8 cellular contexts compared by ENCODE assay signal in genomic region chr16:69930117-69930776, GRCh38. TPM values are rescaled to one million over a fixed set of nuclear protein-coding genes. Genes with fewer than 3 reads are reported as not detected.
DNase-seq lines count a peak whose midpoint lies in the region; ATAC-seq and TF ChIP-seq lines count a peak whose summit lies in the region.

No MANE protein-coding gene starts in this region.

- no peaks in the 10 kb centered on the region for H3K27me3 ChIP-seq in lower lobe of right lung (ENCODE audit: low read depth)

- peak; percentile 25 for DNase-seq in activated naive CD4-positive, alpha-beta T cell treated with Interleukin-2 at 50 U/mL for 16 hours
- no peak for DNase-seq in activated naive CD4-positive, alpha-beta T cell (lab: John Stamatoyannopoulos, UW)
- DNase-seq in NAMALWA (ENCODE audit: low spot score), result peak; percentile 76
- DNase-seq in activated CD4-positive, alpha-beta T cell treated with anti-CD3 and anti-CD28 coated beads for 1 hour, result peak; percentile 18
- DNase-seq in dermis microvascular lymphatic vessel endothelial cell (ENCODE audit: low read depth in 2 of 2), result peak; percentile 45 to 60
- peak; percentile 51 for DNase-seq in lower lobe of right lung
- peak; percentile 2 to 4 for DNase-seq in stimulated activated CD8-positive, alpha-beta memory T cell treated with anti-CD3 and anti-CD28 coated beads, Interleukin-4, amount 100 ng/mL, for 4 hours (ENCODE audit: low read depth in 2 of 2, low spot score in 1 of 2)

- ATAC-seq in lower lobe of right lung (peak; percentile 81 to 82), HG03520 (IDR thresholded peaks at IDR 0.05; ENCODE audit: unreplicated experiment) (no peak)

- peak; percentile 71 for TF ChIP-seq CTCF in lower lobe of right lung (IDR thresholded peaks at IDR 0.05)

- intact Hi-C loops in lower lobe of right lung (cut with DNase I), result no loop called here

- H3K36me3 ChIP-seq in lower lobe of right lung, result peaks cover 84% of the 10 kb centered on the region

- no peak overlapping the region for H3K27ac ChIP-seq in lower lobe of right lung

- no peaks in the 10 kb centered on the region for H3K4me1 ChIP-seq in lower lobe of right lung

- H3K4me3 ChIP-seq in lower lobe of right lung, result no peak overlapping the region

- H3K9me3 ChIP-seq in lower lobe of right lung, result no peaks in the 10 kb centered on the region

RNA-seq across cellular contexts. Expression of gene CLEC18A, which starts 20.9 kb away (rescaled TPM):
- total RNA-seq in dermis microvascular lymphatic vessel endothelial cell, result 0.13 TPM in 2 replicates
- 2.7 TPM for total RNA-seq in lower lobe of right lung

Comparison
In these comparisons a context has a peak if more than half of its experiments do, and no peak if none do; other contexts are left out.
1. DNase-seq: peak in activated naive CD4-positive, alpha-beta T cell treated with Interleukin-2 at 50 U/mL for 16 hours (single experiment), NAMALWA (single experiment), activated CD4-positive, alpha-beta T cell treated with anti-CD3 and anti-CD28 coated beads for 1 hour (single experiment), dermis microvascular lymphatic vessel endothelial cell (2 of 2), lower lobe of right lung (single experiment) and stimulated activated CD8-positive, alpha-beta memory T cell treated with anti-CD3 and anti-CD28 coated beads, Interleukin-4, amount 100 ng/mL, for 4 hours (2 of 2); none in activated naive CD4-positive, alpha-beta T cell (0 of 4).